Comparison of ENCODE assay signal across 9 cellular contexts in the genomic region with DNA sequence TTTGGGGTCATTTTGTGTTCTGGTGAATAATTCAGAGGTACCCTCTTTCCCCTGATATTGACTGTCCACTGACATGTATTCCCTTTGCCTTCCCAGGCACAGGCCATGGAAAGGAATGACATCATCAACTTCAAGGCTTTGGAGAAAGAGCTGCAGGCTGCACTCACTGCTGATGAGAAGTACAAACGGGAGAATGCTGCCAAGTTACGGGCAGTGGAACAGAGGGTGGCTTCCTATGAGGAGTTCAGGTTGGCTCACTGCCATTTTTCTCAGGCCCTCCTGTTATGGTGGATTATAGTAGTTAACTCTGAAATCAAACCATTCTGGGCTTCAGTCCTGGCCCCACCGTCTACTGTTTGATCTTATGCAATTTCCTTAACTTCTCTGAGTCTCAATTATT. TPM values are rescaled to one million over a fixed set of nuclear protein-coding genes. Genes with fewer than 3 reads are reported as not detected.
DNase-seq lines count a peak whose midpoint lies in the region; ATAC-seq and TF ChIP-seq lines count a peak whose summit lies in the region.
"Had no signal": no experiment of that assay in that cellular context is flagged by ENCODE, and none has a peak within 500 bp of the region (broad histone marks: within the 10 kb centered on the region; RNA-seq: fewer than 3 reads in every experiment).

No MANE protein-coding gene starts in this region.

- no peaks in the 10 kb centered on the region for H3K9me3 ChIP-seq in MG63

- H3K4me3 ChIP-seq in MG63, result no peak overlapping the region
- H3K4me3 ChIP-seq in astrocyte of the cerebellum (ENCODE audit: low read depth, low read length), result no peak overlapping the region

- DNase-seq in AG20443 (ENCODE audit: low spot score) (peak; percentile 31), MG63 (peak; percentile 94), astrocyte of the cerebellum (ENCODE audit: low read depth) (peak; percentile 88), kidney glomerular epithelial cell (lab: John Stamatoyannopoulos, UW) (peak; percentile 22), cerebellar nuclear complex (lab: John Stamatoyannopoulos, UW) (no peak), NCI-H2081 treated with DMSO at 0.1 percent for 48 hours (lab: John Stamatoyannopoulos, UW) (no peak), GM10266 (ENCODE audit: extremely low spot score) (no peak)
- DNase-seq: left cardiac atrium had no signal

- in situ Hi-C loops in astrocyte of the cerebellum (cut with HindIII; ENCODE audit: low sequenced_read_pairs), result no loop called here

- ATAC-seq in GM18502 (IDR thresholded peaks at IDR 0.05; ENCODE audit: poor library complexity, unreplicated experiment), result no peak

- H3K36me3 ChIP-seq in MG63, result peaks cover 10% of the 10 kb centered on the region

- no peak for TF ChIP-seq CTCF in astrocyte of the cerebellum (IDR thresholded peaks at IDR 0.05; ENCODE audit: low read depth, low read length, missing control alignments)
- no peak for TF ChIP-seq CTCF in GM10266 (IDR thresholded peaks at IDR 0.05; ENCODE audit: control insufficient read depth, insufficient read depth, low read depth, missing control alignments)

- no peaks in the 10 kb centered on the region for H3K27me3 ChIP-seq in MG63

RNA-seq across cellular contexts. Expression of gene EFTUD2, which starts 1.6 kb away (rescaled TPM):
- 156 and 179 TPM in 2 replicates for total RNA-seq in MG63 (2014; rRNA removed; shearing (Covaris generic); ENCODE audit: low replicate concordance)

RNA-seq across cellular contexts. Expression of gene GFAP, which starts 14.4 kb away (rescaled TPM):
- 5.0 TPM in 1 of 2 replicates, not detected in the other for total RNA-seq in MG63 (2014; rRNA removed; shearing (Covaris generic); ENCODE audit: low replicate concordance)

RNA-seq across cellular contexts. Expression of gene KIF18B, which starts 46.7 kb away (rescaled TPM):
- 10.9 and 21.6 TPM in 2 replicates for total RNA-seq in MG63 (2014; rRNA removed; shearing (Covaris generic); ENCODE audit: low replicate concordance)

RNA-seq across cellular contexts. Expression of gene HIGD1B, which starts 53.2 kb away (rescaled TPM):
- total RNA-seq in MG63 (2014; rRNA removed; shearing (Covaris generic); ENCODE audit: low replicate concordance), result not detected in 2 replicates

Comparison
In these comparisons a context has a peak if more than half of its experiments do, and no peak if none do; other contexts are left out.
1. DNase-seq: peak in AG20443 (single experiment), MG63 (single experiment), astrocyte of the cerebellum (single experiment) and kidney glomerular epithelial cell (single experiment); none in cerebellar nuclear complex (0 of 2), NCI-H2081 treated with DMSO at 0.1 percent for 48 hours (single experiment) and GM10266 (single experiment).